11 cellular contexts compared by ENCODE assay signal in the genomic region with DNA sequence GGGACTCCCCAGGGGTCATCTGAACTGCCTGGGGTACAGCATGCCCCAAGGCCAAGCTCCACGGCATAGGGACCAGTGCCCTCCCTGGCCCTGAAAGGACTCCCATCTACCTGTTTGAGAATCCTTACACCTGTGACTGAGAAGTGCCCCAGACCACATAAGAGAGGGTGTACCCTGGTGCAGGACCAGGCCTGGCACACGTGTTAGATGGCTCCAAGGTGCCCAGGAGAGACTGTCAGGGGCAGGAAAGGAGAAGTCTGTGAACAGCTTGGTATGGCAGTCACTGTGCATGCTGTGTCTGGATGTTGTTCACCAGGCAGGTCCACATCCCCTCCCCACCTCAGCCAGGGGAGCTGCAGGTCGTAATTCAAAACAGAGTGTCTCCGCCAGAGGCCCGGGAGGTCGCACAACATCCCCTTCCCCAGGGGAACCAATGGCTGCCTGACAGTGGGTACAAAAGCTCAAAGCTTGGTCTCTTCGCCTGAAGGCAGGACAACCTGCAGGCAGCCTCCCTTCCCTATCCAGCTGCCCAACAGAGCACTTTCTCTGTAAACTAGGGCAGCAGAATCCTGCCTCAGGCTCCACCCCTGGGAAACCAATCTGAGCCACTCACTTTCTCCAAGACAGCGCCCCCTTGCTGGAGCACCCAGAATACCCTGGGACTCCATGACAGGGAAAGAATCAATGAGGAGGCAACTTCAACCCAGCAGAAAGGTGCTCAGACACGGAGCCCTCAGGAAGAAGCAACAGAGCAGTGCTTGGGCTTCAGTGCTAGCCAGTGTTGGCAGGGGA. TPM values are rescaled to one million over a fixed set of nuclear protein-coding genes. Genes with fewer than 3 reads are reported as not detected.
A peak's percentile ranks its signal among the peaks of the same experiment; 100 is the strongest.
DNase-seq lines count a peak whose midpoint lies in the region; ATAC-seq and TF ChIP-seq lines count a peak whose summit lies in the region.
"Had no signal": no experiment of that assay in that cellular context is flagged by ENCODE, and none has a peak within 500 bp of the region (broad histone marks: within the 10 kb centered on the region; RNA-seq: fewer than 3 reads in every experiment).

No MANE protein-coding gene starts in this region.

- POLR2A ChIA-PET in T-cell (lab: Charles Lee), result interaction anchor here (1.1 to 2.0 kb wide), 3 partner anchors 9 to 36 kb away, joined by 3 to 6 read pairs (median 5); no protein-coding TSS in a partner anchor

- peaks cover 68 to 76% (median 74%) of the 10 kb centered on the region in 3 donors for H3K4me1 Mint-ChIP-seq in T-cell

- peak; percentile 50 for DNase-seq in stimulated activated CD4-positive, alpha-beta T cell treated with anti-CD3 and anti-CD28 coated beads, Interleukin-15, amount 100 ng/mL, for 24 hours
- DNase-seq in stimulated activated CD4-positive, alpha-beta T cell treated with anti-CD3 and anti-CD28 coated beads, Interleukin-4, amount 100 ng/mL, for 1 hour, result no peak
- DNase-seq in T-cell (peak in 1 of 34 experiments; percentile 16), epithelial cell of proximal tubule (ENCODE audit: low read depth) (no peak), upper lobe of right lung (no peak), mucosa of descending colon (no peak), NCI-H2107 treated with DMSO at 0.1 percent for 48 hours (lab: John Stamatoyannopoulos, UW; ENCODE audit: unreplicated experiment) (no peak)
- DNase-seq: kidney glomerular epithelial cell, NCI-H774, trophoblast cell had no signal

- H3K36me3 Mint-ChIP-seq in T-cell, result no peaks in the 10 kb centered on the region

- H3K4me3 Mint-ChIP-seq in T-cell, result peak overlapping the region; percentile 52 to 82 (median 66)

- H3K27ac ChIP-seq in upper lobe of right lung, result no peak overlapping the region

- H3K27me3 Mint-ChIP-seq in T-cell, result no peaks in the 10 kb centered on the region

- ATAC-seq in T-cell (replicated peaks in 1 of 4) (no peak), upper lobe of right lung (no peak), mucosa of descending colon (no peak), HG03521 (IDR thresholded peaks at IDR 0.05; ENCODE audit: unreplicated experiment) (no peak)

- H3K4me1 ChIP-seq in upper lobe of right lung, result peaks cover 28% of the 10 kb centered on the region
- H3K4me1 ChIP-seq in mucosa of descending colon (ENCODE audit: low read depth), result peaks cover 7% of the 10 kb centered on the region

- H3K36me3 ChIP-seq in upper lobe of right lung (no peaks in the 10 kb centered on the region), mucosa of descending colon (ENCODE audit: low read depth) (no peaks in the 10 kb centered on the region)

- intact Hi-C loops in upper lobe of right lung (cut with DNase I), result no loop called here
- intact Hi-C loops in mucosa of descending colon (cut with DNase I, micrococcal nuclease), result no loop called here

- peak; percentile 27 for TF ChIP-seq CTCF in epithelial cell of proximal tubule (conservative IDR thresholded peaks at IDR 0.05; ENCODE audit: low read depth, low read length)
- peak; percentile 13 for TF ChIP-seq CTCF in upper lobe of right lung (IDR thresholded peaks at IDR 0.05)
- TF ChIP-seq CTCF in mucosa of descending colon (IDR thresholded peaks at IDR 0.05), result no peak

- CTCF ChIA-PET in T-cell (lab: Charles Lee), result interaction anchor here (0.6 to 6.2 kb wide), 4 partner anchors 18 to 237 kb away, joined by 3 to 56 read pairs (median 4); no protein-coding TSS in a partner anchor

- no peaks in the 10 kb centered on the region for H3K9me3 Mint-ChIP-seq in T-cell

- H3K4me3 ChIP-seq in epithelial cell of proximal tubule (ENCODE audit: low read depth, low read length) (no peak overlapping the region), upper lobe of right lung (no peak overlapping the region), mucosa of descending colon (no peak overlapping the region)

- H3K27me3 ChIP-seq in upper lobe of right lung, result no peaks in the 10 kb centered on the region

- H3K9me3 ChIP-seq in upper lobe of right lung (no peaks in the 10 kb centered on the region), mucosa of descending colon (no peaks in the 10 kb centered on the region)

- H3K27ac Mint-ChIP-seq in T-cell, result peak overlapping the region; percentile 94 to 99

RNA-seq across cellular contexts. Expression of a gene that starts 3.9 kb away (rescaled TPM):
- total RNA-seq in T-cell (100 to 1,000 TPM; 117 to 148 (median 125) TPM), epithelial cell of proximal tubule (40.1 and 56.9 TPM in 2 replicates), upper lobe of right lung (19.8 TPM), mucosa of descending colon (10 to 100 TPM in 1 of 3 donors, 1 to 10 TPM in 2; 6.7 to 14.8 (median 8.1) TPM)
